Comparison of ENCODE assay signal across 35 cellular contexts in the genomic region with DNA sequence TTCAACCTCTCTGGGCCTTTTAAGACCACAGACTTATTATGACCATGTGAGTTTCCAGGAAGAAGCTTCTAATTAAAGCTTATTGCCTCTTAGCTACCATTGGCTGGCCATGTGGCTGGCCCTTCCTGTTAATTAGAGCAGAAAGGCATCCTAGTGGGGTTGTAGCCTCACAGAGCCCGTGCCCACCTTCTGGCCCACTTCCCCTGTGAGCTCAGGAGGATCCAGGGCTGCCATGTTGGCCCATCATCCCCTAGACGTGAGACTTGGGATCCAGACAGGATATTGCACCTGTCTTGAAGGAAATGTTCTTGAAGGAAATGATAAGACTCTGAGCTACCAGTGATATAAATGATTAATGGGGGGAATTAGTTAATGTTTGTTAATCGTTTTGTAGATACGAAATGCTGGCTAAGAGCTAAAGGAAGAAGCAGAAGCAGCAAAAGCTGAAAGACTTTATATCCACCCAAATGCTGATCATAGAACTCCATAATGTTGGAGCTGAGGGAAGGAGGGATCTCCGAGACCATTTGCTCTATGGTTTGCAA.
A peak's percentile ranks its signal among the peaks of the same experiment; 100 is the strongest.
DNase-seq lines count a peak whose midpoint lies in the region; ATAC-seq, FAIRE-seq and TF ChIP-seq lines count a peak whose summit lies in the region.
"Had no signal": no experiment of that assay in that cellular context is flagged by ENCODE, and none has a peak within 500 bp of the region (broad histone marks: within the 10 kb centered on the region; RNA-seq: fewer than 3 reads in every experiment).

No MANE protein-coding gene starts in this region.

- intact Hi-C loops in body of pancreas (cut with DNase I), result no loop called here
- intact Hi-C loops in pancreas (cut with DNase I), result no loop called here

- no peak for TF ChIP-seq CTCF in body of pancreas (IDR thresholded peaks at IDR 0.05)
- no peak for TF ChIP-seq CTCF in pancreas (IDR thresholded peaks at IDR 0.05)

- no peak overlapping the region for H3K9ac ChIP-seq in duodenal mucosa (ENCODE audit: low read depth in 1 of 2, low read length in 2 of 2)
- H3K9ac ChIP-seq: BLaER1; BLaER1 treated with 17β-estradiol and CSF1 and Interleukin-3, amounts not matched to agents 10 nM and 100 nM had no signal

- H3K4me3 ChIP-seq in body of pancreas (no peak overlapping the region), duodenal mucosa (ENCODE audit: low read depth in 1 of 2, low read length in 2 of 2) (peak overlapping the region; percentile 5 to 29), pancreas (no peak overlapping the region), small intestine (ENCODE audit: low read depth in 1 of 2, low read length in 2 of 2) (no peak overlapping the region)
- H3K4me3 ChIP-seq: A549; BLaER1; BLaER1 treated with 17β-estradiol and CSF1 and Interleukin-3, amounts not matched to agents 10 nM and 100 nM had no signal

- H3K9me3 ChIP-seq in body of pancreas (no peaks in the 10 kb centered on the region), duodenal mucosa (ENCODE audit: control insufficient read depth in 1 of 2, low read length in 2 of 2) (no peaks in the 10 kb centered on the region), pancreas (no peaks in the 10 kb centered on the region), small intestine (ENCODE audit: control insufficient read depth, low read depth) (no peaks in the 10 kb centered on the region)
- H3K9me3 ChIP-seq: A549; BE2C; BLaER1; BLaER1 treated with 17β-estradiol and CSF1 and Interleukin-3, amounts not matched to agents 10 nM and 100 nM; Caco-2 had no signal

- FAIRE-seq in pancreas (lab: Jason Lieb, UNC) (no peak), small intestine (lab: Jason Lieb, UNC) (no peak)
- FAIRE-seq: A204.1, A549, D721Med had no signal

- TF ChIP-seq POLR2A in body of pancreas (IDR thresholded peaks at IDR 0.05), result no peak

- H3K4me1 ChIP-seq in body of pancreas (peaks cover 80% of the 10 kb centered on the region), duodenal mucosa (ENCODE audit: control insufficient read depth in 1 of 2, insufficient read depth in 2 of 2, low read length in 2 of 2) (peaks cover 16 to 33% of the 10 kb centered on the region in 2 donors), pancreas (peaks cover 55 to 63% (median 57%) of the 10 kb centered on the region in 3 donors), small intestine (ENCODE audit: control insufficient read depth in 2 of 2, insufficient read depth in 1 of 2, low read depth in 1 of 2, low read length in 1 of 2) (no peaks in the 10 kb centered on the region)
- H3K4me1 ChIP-seq: A549; BE2C; BLaER1; BLaER1 treated with 17β-estradiol and CSF1 and Interleukin-3, amounts not matched to agents 10 nM and 100 nM; Caco-2 had no signal

- no peaks in the 10 kb centered on the region for H3K36me3 ChIP-seq in body of pancreas (replicated peaks in 1 of 2; ENCODE audit: insufficient read depth in 1 of 2, low read depth in 2 of 2)
- H3K36me3 ChIP-seq in duodenal mucosa (ENCODE audit: control insufficient read depth in 1 of 2, insufficient read depth in 2 of 2, low read length in 2 of 2), result no peaks in the 10 kb centered on the region
- H3K36me3 ChIP-seq in pancreas, result no peaks in the 10 kb centered on the region
- no peaks in the 10 kb centered on the region for H3K36me3 ChIP-seq in small intestine (ENCODE audit: control insufficient read depth in 2 of 2, insufficient read depth in 2 of 2, low read length in 2 of 2)
- H3K36me3 ChIP-seq: BE2C; BLaER1; BLaER1 treated with 17β-estradiol and CSF1 and Interleukin-3, amounts not matched to agents 10 nM and 100 nM had no signal

- ATAC-seq in body of pancreas (peak; percentile 72), pancreas (peak; percentile 62 to 69 (median 67)), HG02610 (IDR thresholded peaks at IDR 0.05; ENCODE audit: unreplicated experiment) (no peak), GM21825 (IDR thresholded peaks at IDR 0.05; ENCODE audit: unreplicated experiment) (no peak)
- ATAC-seq: A549; CD8-positive, alpha-beta T cell had no signal

- H3K27ac ChIP-seq in body of pancreas, result peak overlapping the region; percentile 39 to 75 (median 70)
- H3K27ac ChIP-seq in duodenal mucosa (ENCODE audit: low read depth, low read length), result no peak overlapping the region
- peak overlapping the region; percentile 39 to 76 (median 50) for H3K27ac ChIP-seq in pancreas
- H3K27ac ChIP-seq in small intestine (ENCODE audit: low read depth in 1 of 2, low read length in 1 of 2), result no peak overlapping the region
- H3K27ac ChIP-seq: 22Rv1; A549; BLaER1; BLaER1 treated with 17β-estradiol and CSF1 and Interleukin-3, amounts not matched to agents 10 nM and 100 nM; C4-2B had no signal

- peak in 3 of 4 donors; percentile 24 to 54 (median 45) for DNase-seq in body of pancreas
- DNase-seq in pancreas, result peak in 3 of 6 donors; percentile 32 to 51 (median 33)
- peak; percentile 66 for DNase-seq in small intestine
- DNase-seq in central memory CD4-positive, alpha-beta T cell, result no peak
- no peak for DNase-seq in NAMALWA (ENCODE audit: low spot score)
- DNase-seq: 8988T; ACHN; AML-193; BE2C; C1 segment of cervical spinal cord; Caco-2; Calu3; CD4-positive, alpha-beta memory T cell; CD4-positive, alpha-beta T cell; CD4-positive, CD25-positive, alpha-beta regulatory T cell; CD8-positive, alpha-beta memory T cell; CD8-positive, alpha-beta T cell; COR-L47; DMS 273 treated with DMSO at 0.1 percent for 48 hours; DMS153; DMS53; DMS79; DMS79 treated with DMSO at 0.1 percent for 48 hours; DND-41; EL had no signal

- H3K27me3 ChIP-seq in body of pancreas (no peaks in the 10 kb centered on the region), duodenal mucosa (ENCODE audit: control insufficient read depth in 1 of 2, insufficient read depth in 2 of 2, low read length in 2 of 2) (no peaks in the 10 kb centered on the region), pancreas (no peaks in the 10 kb centered on the region), small intestine (ENCODE audit: control insufficient read depth in 2 of 2, insufficient read depth in 2 of 2, low read length in 2 of 2) (peaks cover 0 to 3% of the 10 kb centered on the region in 2 donors)
- H3K27me3 ChIP-seq: BE2C; BLaER1; BLaER1 treated with 17β-estradiol and CSF1 and Interleukin-3, amounts not matched to agents 10 nM and 100 nM had no signal

- 9 to 18% methylated on average over 4 to 5 of the region's 5 CpGs for WGBS in body of pancreas, 2 donors
- 11% methylated on average over 5 of the region's 5 CpGs for WGBS in pancreas, 2 donors
- WGBS in small intestine, 3 donors, result 21 to 52% (median 35%) methylated on average over 5 of the region's 5 CpGs

Comparison
In these comparisons a context has a peak if more than half of its experiments do, and no peak if none do; other contexts are left out.
1. ATAC-seq: peak in body of pancreas (single experiment) and pancreas (4 of 4); none in HG02610 (single experiment) and GM21825 (single experiment).
2. DNase-seq: peak in body of pancreas (3 of 4) and small intestine (single experiment); none in central memory CD4-positive, alpha-beta T cell (single experiment) and NAMALWA (single experiment).
3. H3K27ac ChIP-seq: peak in body of pancreas (4 of 4) and pancreas (4 of 4); none in duodenal mucosa (single experiment) and small intestine (0 of 2).
4. H3K4me3 ChIP-seq: peak in duodenal mucosa (2 of 2); none in body of pancreas (0 of 2), pancreas (0 of 4) and small intestine (0 of 2).